22 cellular contexts compared by ENCODE assay signal in genomic region chr4:165787516-165788274, GRCh38.
"Had no signal": no experiment of that assay in that cellular context is flagged by ENCODE, and none has a peak within 500 bp of the region (broad histone marks: within the 10 kb centered on the region; RNA-seq: fewer than 3 reads in every experiment).

No MANE protein-coding gene starts in this region.

- H3K4me1 Mint-ChIP-seq: activated CD4-positive, alpha-beta T cell treated with anti-CD3 and anti-CD28 coated beads for 36 hours; activated CD8-positive, alpha-beta memory T cell treated with anti-CD3 and anti-CD28 coated beads, Interleukin-2, amount 10 ng/mL, durations not matched to agents 7 days and 5 days; activated naive CD8-positive, alpha-beta T cell treated with anti-CD3 and anti-CD28 coated beads for 36 hours; activated T-helper 17 cell treated with anti-CD3 and anti-CD28 coated beads, Interleukin-2, amount 50 U/mL, for 72 hours; immature natural killer cell; nephron progenitor cell; stimulated activated naive B cell treated with anti-CD40 and anti-IgM and Interleukin-4, amounts not matched to agents 10 μg/mL and 1 μg/mL and 100 μg/mL, for 72 hours had no signal

- H3K9me3 Mint-ChIP-seq: activated naive CD8-positive, alpha-beta T cell treated with anti-CD3 and anti-CD28 coated beads for 36 hours; activated T-helper 17 cell treated with anti-CD3 and anti-CD28 coated beads, Interleukin-2, amount 50 U/mL, for 72 hours; endodermal cell; mesothelial cell of epicardium; nephron progenitor cell; stimulated activated naive B cell treated with anti-CD40 and anti-IgM and Interleukin-4, amounts not matched to agents 10 μg/mL and 1 μg/mL and 100 μg/mL, for 72 hours; T-helper 2 cell treated with Interferon-gamma antibody and Interleukin-4, amounts not matched to agents 5 μg/mL and 100 μg/mL, for 36 hours had no signal

- H3K4me3 ChIP-seq: colonic mucosa, lung, thoracic aorta, upper lobe of right lung had no signal

- H3K4me3 Mint-ChIP-seq: activated CD4-positive, alpha-beta T cell treated with anti-CD3 and anti-CD28 coated beads for 36 hours; activated CD8-positive, alpha-beta memory T cell treated with anti-CD3 and anti-CD28 coated beads, Interleukin-2, amount 10 ng/mL, durations not matched to agents 7 days and 5 days; activated naive CD8-positive, alpha-beta T cell treated with anti-CD3 and anti-CD28 coated beads for 36 hours; activated T-helper 17 cell treated with anti-CD3 and anti-CD28 coated beads, Interleukin-2, amount 50 U/mL, for 72 hours; endodermal cell; immature natural killer cell; mesothelial cell of epicardium; nephron progenitor cell; stimulated activated naive B cell treated with anti-CD40 and anti-IgM and Interleukin-4, amounts not matched to agents 10 μg/mL and 1 μg/mL and 100 μg/mL, for 72 hours; T-helper 2 cell treated with Interferon-gamma antibody and Interleukin-4, amounts not matched to agents 5 μg/mL and 100 μg/mL, for 36 hours; WTC11 had no signal

- H3K27ac Mint-ChIP-seq: activated CD4-positive, alpha-beta T cell treated with anti-CD3 and anti-CD28 coated beads for 36 hours; activated CD8-positive, alpha-beta memory T cell treated with anti-CD3 and anti-CD28 coated beads, Interleukin-2, amount 10 ng/mL, durations not matched to agents 7 days and 5 days; activated naive CD8-positive, alpha-beta T cell treated with anti-CD3 and anti-CD28 coated beads for 36 hours; activated T-helper 17 cell treated with anti-CD3 and anti-CD28 coated beads, Interleukin-2, amount 50 U/mL, for 72 hours; endodermal cell; immature natural killer cell; mesothelial cell of epicardium; nephron progenitor cell; stimulated activated naive B cell treated with anti-CD40 and anti-IgM and Interleukin-4, amounts not matched to agents 10 μg/mL and 1 μg/mL and 100 μg/mL, for 72 hours; T-helper 2 cell treated with Interferon-gamma antibody and Interleukin-4, amounts not matched to agents 5 μg/mL and 100 μg/mL, for 36 hours; WTC11 had no signal

- H3K27me3 Mint-ChIP-seq: activated CD4-positive, alpha-beta T cell treated with anti-CD3 and anti-CD28 coated beads for 36 hours; activated CD8-positive, alpha-beta memory T cell treated with anti-CD3 and anti-CD28 coated beads, Interleukin-2, amount 10 ng/mL, durations not matched to agents 7 days and 5 days; activated naive CD8-positive, alpha-beta T cell treated with anti-CD3 and anti-CD28 coated beads for 36 hours; activated T-helper 17 cell treated with anti-CD3 and anti-CD28 coated beads, Interleukin-2, amount 50 U/mL, for 72 hours; stimulated activated naive B cell treated with anti-CD40 and anti-IgM and Interleukin-4, amounts not matched to agents 10 μg/mL and 1 μg/mL and 100 μg/mL, for 72 hours had no signal

- H3K4me1 ChIP-seq: colonic mucosa, upper lobe of right lung had no signal

- ATAC-seq: activated CD4-positive, alpha-beta T cell treated with anti-CD3 and anti-CD28 coated beads for 36 hours; activated CD8-positive, alpha-beta memory T cell treated with anti-CD3 and anti-CD28 coated beads, Interleukin-2, amount 10 ng/mL, durations not matched to agents 7 days and 5 days; activated T-helper 17 cell treated with anti-CD3 and anti-CD28 coated beads, Interleukin-2, amount 50 U/mL, for 72 hours; stimulated activated naive B cell treated with anti-CD40 and anti-IgM and Interleukin-4, amounts not matched to agents 10 μg/mL and 1 μg/mL and 100 μg/mL, for 72 hours; upper lobe of right lung; WTC11 had no signal

- DNase-seq: activated CD4-positive, alpha-beta T cell treated with anti-CD3 and anti-CD28 coated beads for 36 hours; activated CD4-positive, alpha-beta T cell treated with anti-CD3 and anti-CD28 coated beads, Interleukin-2, amount 50 U/mL, for 48 hours; activated CD8-positive, alpha-beta memory T cell treated with anti-CD3 and anti-CD28 coated beads, Interleukin-2, amount 10 ng/mL, durations not matched to agents 7 days and 5 days; activated naive CD4-positive, alpha-beta T cell; activated naive CD8-positive, alpha-beta T cell treated with anti-CD3 and anti-CD28 coated beads for 36 hours; amniotic stem cell; central memory CD4-positive, alpha-beta T cell; colonic mucosa; endodermal cell; head of caudate nucleus; immature natural killer cell; left cardiac atrium; nephron progenitor cell; nucleus accumbens; stimulated activated naive B cell treated with anti-CD40 and anti-IgM and Interleukin-4, amounts not matched to agents 10 μg/mL and 1 μg/mL and 100 μg/mL, for 72 hours; upper lobe of right lung had no signal

- H3K27ac ChIP-seq: colonic mucosa, thoracic aorta, upper lobe of right lung had no signal

- H3K27me3 ChIP-seq: colonic mucosa, upper lobe of right lung had no signal

- H3K9me3 ChIP-seq: colonic mucosa, thoracic aorta, upper lobe of right lung had no signal

- H3K36me3 ChIP-seq: colonic mucosa, thoracic aorta, upper lobe of right lung had no signal

- H3K36me3 Mint-ChIP-seq: activated CD8-positive, alpha-beta memory T cell treated with anti-CD3 and anti-CD28 coated beads, Interleukin-2, amount 10 ng/mL, durations not matched to agents 7 days and 5 days; activated naive CD8-positive, alpha-beta T cell treated with anti-CD3 and anti-CD28 coated beads for 36 hours; immature natural killer cell; mesothelial cell of epicardium; stimulated activated naive B cell treated with anti-CD40 and anti-IgM and Interleukin-4, amounts not matched to agents 10 μg/mL and 1 μg/mL and 100 μg/mL, for 72 hours; WTC11 had no signal
